3 cellular contexts compared by ENCODE assay signal in the genomic region with DNA sequence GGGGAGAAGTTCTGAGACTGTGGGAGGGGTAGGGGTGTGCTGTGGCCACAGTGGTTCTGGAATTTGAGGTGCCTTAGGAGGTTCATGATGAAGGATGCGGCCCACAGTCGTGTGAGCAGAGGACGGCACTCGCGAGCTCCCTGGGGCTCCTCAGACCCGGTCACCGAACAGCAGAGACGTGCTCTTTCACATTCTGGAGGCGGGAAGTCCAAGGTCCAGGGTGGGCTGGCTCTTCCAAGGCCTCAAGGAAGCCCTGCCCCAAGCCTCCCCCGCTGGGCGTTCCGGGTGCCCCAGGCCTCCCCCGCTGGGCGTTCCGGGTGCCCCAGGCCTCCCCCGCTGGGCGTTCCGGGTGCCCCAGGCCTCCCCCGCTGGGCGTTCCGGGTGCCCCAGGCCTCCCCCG. TPM values are rescaled to one million over a fixed set of nuclear protein-coding genes. Genes with fewer than 3 reads are reported as not detected.
"Had no signal": no experiment of that assay in that cellular context is flagged by ENCODE, and none has a peak within 500 bp of the region (broad histone marks: within the 10 kb centered on the region; RNA-seq: fewer than 3 reads in every experiment).

No MANE protein-coding gene starts in this region.

RNA-seq across cellular contexts. Expression of gene BRSK2, which starts 33.7 kb away (rescaled TPM):
- total RNA-seq: activated CD4-positive, alpha-beta T cell treated with anti-CD3 and anti-CD28 coated beads, Interleukin-2, amount 10 ng/mL, durations not matched to agents 7 days and 5 days; bronchial epithelial cell; T-helper 2 cell treated with Interferon-gamma antibody and Interleukin-4, amounts not matched to agents 100 ng/mL and 5 ng/mL, for 36 hours had no signal
